ENCODE assay signal across 25 cellular contexts in the genomic region with DNA sequence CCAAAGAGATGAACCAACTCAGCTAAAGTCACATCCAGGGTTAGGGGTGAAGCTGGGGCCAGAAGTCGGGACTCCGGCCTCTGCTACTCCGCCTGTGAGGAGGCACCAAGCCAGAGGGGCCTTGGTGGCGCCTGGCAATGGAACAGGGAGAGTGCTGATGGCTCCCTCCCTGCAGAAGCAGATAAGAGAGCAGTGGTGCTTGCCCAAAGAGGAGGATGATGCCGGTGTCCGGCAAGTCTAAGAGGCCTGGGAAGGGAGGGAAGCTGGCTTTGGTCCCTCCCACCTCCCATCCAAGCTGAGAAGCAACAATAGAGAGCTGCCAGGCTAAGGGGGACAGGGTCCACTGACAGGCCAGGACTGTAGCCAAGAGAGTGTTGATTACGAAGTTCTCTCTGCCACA.
"Had no signal": no experiment of that assay in that cellular context is flagged by ENCODE, and none has a peak within 500 bp of the region (broad histone marks: within the 10 kb centered on the region; RNA-seq: fewer than 3 reads in every experiment).

No MANE protein-coding gene starts in this region.

- H3K36me3 ChIP-seq: adrenal gland, cardiac muscle cell, gastroesophageal sphincter, prostate gland, spleen had no signal

- H3K4me1 ChIP-seq: adrenal gland, ascending aorta, gastroesophageal sphincter, prostate gland, spleen had no signal

- H3K27me3 ChIP-seq: adrenal gland, ascending aorta, gastroesophageal sphincter, spleen had no signal

- FAIRE-seq: endothelial cell of umbilical vein, kidney, TTC549 had no signal

- H3K27me3 Mint-ChIP-seq: activated naive CD8-positive, alpha-beta T cell treated with anti-CD3 and anti-CD28 coated beads for 36 hours had no signal

- ATAC-seq: gastroesophageal sphincter, natural killer cell had no signal

- H3K9me3 Mint-ChIP-seq: activated naive CD4-positive, alpha-beta T cell treated with anti-CD3 and anti-CD28 coated beads for 36 hours; activated naive CD8-positive, alpha-beta T cell treated with anti-CD3 and anti-CD28 coated beads for 36 hours; brain; immature natural killer cell; natural killer cell had no signal

- H3K9me3 ChIP-seq: adrenal gland, ascending aorta, gastroesophageal sphincter, prostate gland, spleen had no signal

- H3K4me3 ChIP-seq: adrenal gland, ascending aorta, cardiac muscle cell, gastroesophageal sphincter, lung, prostate gland, spleen had no signal

- DNase-seq: activated CD4-positive, alpha-beta T cell treated with anti-CD3 and anti-CD28 coated beads for 4 hours; activated CD4-positive, alpha-beta T cell treated with anti-CD3 and anti-CD28 coated beads, Interleukin-2, amount 50 U/mL, for 4 hours; activated CD8-positive, alpha-beta memory T cell treated with anti-CD3 and anti-CD28 coated beads for 24 hours; activated effector memory CD4-positive, alpha-beta T cell treated with anti-CD3 and anti-CD28 coated beads, Interleukin-2, amount 50 U/mL, for 16 hours; activated naive CD4-positive, alpha-beta T cell treated with anti-CD3 and anti-CD28 coated beads for 36 hours; activated naive CD8-positive, alpha-beta T cell treated with anti-CD3 and anti-CD28 coated beads for 36 hours; adrenal gland; hypothalamus; immature natural killer cell; kidney; mesendoderm; natural killer cell; retina; spleen; stimulated activated naive CD4-positive, alpha-beta T cell treated with Interleukin-2 at 50 U/mL for 16 hours; trophoblast cell had no signal

- H3K27ac ChIP-seq: adrenal gland, ascending aorta, cardiac muscle cell, gastroesophageal sphincter, prostate gland, spleen, VCaP had no signal

- H3K4me1 Mint-ChIP-seq: activated naive CD8-positive, alpha-beta T cell treated with anti-CD3 and anti-CD28 coated beads for 36 hours; immature natural killer cell; natural killer cell had no signal

- H3K36me3 Mint-ChIP-seq: activated naive CD8-positive, alpha-beta T cell treated with anti-CD3 and anti-CD28 coated beads for 36 hours; brain; natural killer cell had no signal

- H3K27ac Mint-ChIP-seq: activated naive CD4-positive, alpha-beta T cell treated with anti-CD3 and anti-CD28 coated beads for 36 hours; activated naive CD8-positive, alpha-beta T cell treated with anti-CD3 and anti-CD28 coated beads for 36 hours; brain; natural killer cell had no signal

- H3K4me3 Mint-ChIP-seq: activated naive CD4-positive, alpha-beta T cell treated with anti-CD3 and anti-CD28 coated beads for 36 hours; activated naive CD8-positive, alpha-beta T cell treated with anti-CD3 and anti-CD28 coated beads for 36 hours; brain; immature natural killer cell; natural killer cell had no signal
